In the genomic region with DNA sequence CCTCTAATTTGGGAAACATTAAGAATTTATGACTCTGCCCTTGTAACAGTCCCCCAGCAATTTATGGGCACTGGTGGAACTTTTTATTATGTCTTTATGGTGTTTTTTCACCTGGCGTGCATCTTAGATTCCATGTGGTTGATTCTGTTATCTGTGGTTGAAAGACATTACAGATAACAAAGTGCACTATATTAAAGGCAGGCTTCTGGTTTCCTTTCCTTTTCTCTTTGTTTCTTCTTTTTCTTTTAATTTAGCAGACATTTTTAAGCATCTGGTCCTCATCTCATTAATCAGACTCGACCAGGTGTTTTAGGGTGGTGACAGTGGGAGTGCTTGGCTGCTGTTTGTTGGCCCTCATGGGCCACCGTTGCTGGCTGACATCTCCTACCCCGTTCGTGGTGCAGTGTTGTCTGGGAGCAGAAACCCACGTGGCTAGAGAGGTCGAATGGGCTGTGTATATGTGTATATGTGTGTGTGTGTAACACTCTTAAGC, we compare ENCODE assay signal across 1 cellular context.
TF ChIP-seq lines count a peak whose summit lies in the region.

No MANE protein-coding gene starts in this region.

TF ChIP-seq in SK-N-SH, 30 proteins besides CTCF, POLR2A, EP300 and RAD21 (continued from another document):
- TF ChIP-seq REST (IDR thresholded peaks at IDR 0.05; ENCODE audit: low read depth, low read length) (peak; percentile 48; the same call in 1 of the 2 replicates), JUND (IDR thresholded peaks at IDR 0.05) (peak; percentile 56), MXI1 (IDR thresholded peaks at IDR 0.05; ENCODE audit: low read depth, low read length) (peak; percentile 92), USF1 (IDR thresholded peaks at IDR 0.05; ENCODE audit: borderline replicate concordance, low read depth) (peak; percentile 76; the same call in 1 of the 2 replicates), RXRA (IDR thresholded peaks at IDR 0.05; ENCODE audit: borderline replicate concordance, low read depth) (peak; percentile 20; the same call in 1 of the 2 replicates), TCF12 (IDR thresholded peaks at IDR 0.05) (peak; percentile 93), ZBTB33 (IDR thresholded peaks at IDR 0.05; ENCODE audit: borderline replicate concordance, low read depth) (peak; percentile 68; the same call in 1 of the 2 replicates), GATA2 (CRISPR knock-in tag; IDR thresholded peaks at IDR 0.05) (peak; percentile 14; the same call in 1 of the 2 replicates), FOXM1 (IDR thresholded peaks at IDR 0.05; ENCODE audit: low read depth) (no peak), YY1 (IDR thresholded peaks at IDR 0.05; ENCODE audit: low read depth) (no peak), NRF1 (IDR thresholded peaks at IDR 0.05; ENCODE audit: low read depth, low read length) (no peak), SIN3A (IDR thresholded peaks at IDR 0.05; ENCODE audit: borderline replicate concordance, low read depth, low read length) (peak; percentile 85), ELF1 (IDR thresholded peaks at IDR 0.05) (peak; percentile 31; the same call in 1 of the 2 replicates), POLR2AphosphoS5 (IDR thresholded peaks at IDR 0.05; ENCODE audit: low read depth, low read length) (no peak; the same call in 1 of the 2 replicates), TAF1 (IDR thresholded peaks at IDR 0.05; ENCODE audit: borderline replicate concordance, low read depth, low read length) (no peak; the same call in 1 of the 2 replicates), EZH2phosphoT487 (IDR thresholded peaks at IDR 0.05; ENCODE audit: borderline replicate concordance, low read depth) (no peak), MEF2A (IDR thresholded peaks at IDR 0.05; ENCODE audit: borderline replicate concordance, low read depth) (no peak; the same call in 1 of the 2 replicates), NFIC (IDR thresholded peaks at IDR 0.05; ENCODE audit: borderline replicate concordance) (peak; percentile 68), CHD2 (IDR thresholded peaks at IDR 0.05; ENCODE audit: low read length, partially characterized antibody) (peak; percentile 6), TEAD4 (IDR thresholded peaks at IDR 0.05; ENCODE audit: borderline replicate concordance, insufficient read depth) (no peak), RCOR1 (IDR thresholded peaks at IDR 0.05; ENCODE audit: low read length) (peak; percentile 7; the same call in 1 of the 2 replicates)
- TF ChIP-seq, protein P1, sequence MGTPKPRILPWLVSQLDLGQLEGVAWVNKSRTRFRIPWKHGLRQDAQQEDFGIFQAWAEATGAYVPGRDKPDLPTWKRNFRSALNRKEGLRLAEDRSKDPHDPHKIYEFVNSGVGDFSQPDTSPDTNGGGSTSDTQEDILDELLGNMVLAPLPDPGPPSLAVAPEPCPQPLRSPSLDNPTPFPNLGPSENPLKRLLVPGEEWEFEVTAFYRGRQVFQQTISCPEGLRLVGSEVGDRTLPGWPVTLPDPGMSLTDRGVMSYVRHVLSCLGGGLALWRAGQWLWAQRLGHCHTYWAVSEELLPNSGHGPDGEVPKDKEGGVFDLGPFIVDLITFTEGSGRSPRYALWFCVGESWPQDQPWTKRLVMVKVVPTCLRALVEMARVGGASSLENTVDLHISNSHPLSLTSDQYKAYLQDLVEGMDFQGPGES (IDR thresholded peaks at IDR 0.05; ENCODE audit: low read depth, low read length): no peak
- TF ChIP-seq, protein P2, sequence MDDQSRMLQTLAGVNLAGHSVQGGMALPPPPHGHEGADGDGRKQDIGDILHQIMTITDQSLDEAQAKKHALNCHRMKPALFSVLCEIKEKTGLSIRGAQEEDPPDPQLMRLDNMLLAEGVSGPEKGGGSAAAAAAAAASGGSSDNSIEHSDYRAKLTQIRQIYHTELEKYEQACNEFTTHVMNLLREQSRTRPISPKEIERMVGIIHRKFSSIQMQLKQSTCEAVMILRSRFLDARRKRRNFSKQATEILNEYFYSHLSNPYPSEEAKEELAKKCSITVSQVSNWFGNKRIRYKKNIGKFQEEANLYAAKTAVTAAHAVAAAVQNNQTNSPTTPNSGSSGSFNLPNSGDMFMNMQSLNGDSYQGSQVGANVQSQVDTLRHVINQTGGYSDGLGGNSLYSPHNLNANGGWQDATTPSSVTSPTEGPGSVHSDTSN (IDR thresholded peaks at IDR 0.05): peak; percentile 94
